8 cellular contexts compared by ENCODE assay signal in genomic region chrX:107628662-107629532, GRCh38. TPM values are rescaled to one million over a fixed set of nuclear protein-coding genes. Genes with fewer than 3 reads are reported as not detected.
A peak's percentile ranks its signal among the peaks of the same experiment; 100 is the strongest.
DNase-seq lines count a peak whose midpoint lies in the region; ATAC-seq, FAIRE-seq and TF ChIP-seq lines count a peak whose summit lies in the region.

No MANE protein-coding gene starts in this region.

- H3K36me3 ChIP-seq in HCT116 (ENCODE audit: control insufficient read depth in 1 of 2, insufficient read depth in 2 of 2, low read length in 2 of 2) = no peaks in the 10 kb centered on the region
- no peaks in the 10 kb centered on the region for H3K36me3 ChIP-seq in HepG2 (replicated peaks in 1 of 2; ENCODE audit: control insufficient read depth in 1 of 2, insufficient read depth in 2 of 2, low read length in 2 of 2)

- in situ Hi-C loops in GM13976 (cut with MboI; ENCODE audit: low sequenced_read_pairs, unreplicated experiment) = no loop called here
- in situ Hi-C loops in HepG2 (cut with HindIII; ENCODE audit: extremely low pct_ligation_motif_present, low pct_unique_long_range_greater_than_20kb) = no loop called here

- TF ChIP-seq CTCF in GM13976 (IDR thresholded peaks at IDR 0.05; ENCODE audit: borderline replicate concordance, control extremely low read depth, extremely low read depth, insufficient read depth, missing control alignments) (no peak), HCT116 (IDR thresholded peaks at IDR 0.05 in 2 of 3, conservative IDR thresholded peaks at IDR 0.05 in 1 of 3; ENCODE audit: borderline replicate concordance in 1 of 3, insufficient read depth in 1 of 3, low read depth in 2 of 3, low read length in 2 of 3) (no peak), VCaP (conservative IDR thresholded peaks at IDR 0.05) (no peak), HepG2 (CRISPR knock-in tag; IDR thresholded peaks at IDR 0.05) (no peak)

- H3K4me2 ChIP-seq in HCT116 (ENCODE audit: low read length) (peak overlapping the region; percentile 84), HepG2 (ENCODE audit: low read depth, low read length) (peak overlapping the region; percentile 77)

- no peaks in the 10 kb centered on the region for H3K27me3 ChIP-seq in HCT116 (ENCODE audit: insufficient read depth, low read length)
- no peaks in the 10 kb centered on the region; a peak in 1 of 5 replicates for H3K27me3 ChIP-seq in HepG2 (ENCODE audit: control insufficient read depth in 1 of 2, insufficient read depth in 2 of 2, low read length in 2 of 2)

- H3K9ac ChIP-seq in HCT116 (ENCODE audit: low read length) (peak overlapping the region; percentile 81), HepG2 (ENCODE audit: insufficient read depth, low read depth, low read length) (peak overlapping the region; percentile 77)

- H3K79me2 ChIP-seq in HCT116 (ENCODE audit: insufficient read depth, low read length) (peaks cover 48% of the 10 kb centered on the region), HepG2 (ENCODE audit: insufficient read depth, low read length) (peaks cover 40% of the 10 kb centered on the region)

- intact Hi-C loops in HCT116 (cut with micrococcal nuclease) = no loop called here
- intact Hi-C loops in HepG2 (cut with micrococcal nuclease; ENCODE audit: unreplicated experiment) = no loop called here

- peak; percentile 66 for ATAC-seq in HCT116
- ATAC-seq in HepG2 = peak; percentile 70
- no peak for ATAC-seq in GM18519 (IDR thresholded peaks at IDR 0.05; ENCODE audit: low FRiP score, unreplicated experiment)

- BruUV-seq in HCT116 (replicated peaks; lab: Mats Ljungman, UMichigan) = TSS peak; percentile 73
- TSS peak; percentile 72 for BruUV-seq in HepG2 (replicated peaks; lab: Mats Ljungman, UMichigan)

- TF ChIP-seq POLR2A in HCT116 (IDR thresholded peaks at IDR 0.05; ENCODE audit: borderline replicate concordance, extremely low read depth, insufficient read depth, insufficient read length) (no peak), HepG2 (IDR thresholded peaks at IDR 0.05; ENCODE audit: insufficient read depth in 1 of 2, low read depth in 2 of 2, low read length in 2 of 2) (peak in 1 of 2 experiments; percentile 24; a peak in 1 of 4 replicates)

- CTCF ChIA-PET in HCT116 (lab: Charles Lee) = interaction anchor here (0.8 kb wide), 1 partner anchor 731 kb away, joined by 3 read pairs; no protein-coding TSS in a partner anchor
- CTCF ChIA-PET in HepG2 (lab: Yijun Ruan, JAX; ENCODE audit: low intra/inter-chr PET ratio, low total read pairs) = no interaction called here

- H3K9me3 ChIP-seq in HCT116 (ENCODE audit: control insufficient read depth in 1 of 2, insufficient read depth in 1 of 2, low read depth in 1 of 2, low read length in 2 of 2) = no peaks in the 10 kb centered on the region
- no peaks in the 10 kb centered on the region for H3K9me3 ChIP-seq in HepG2 (ENCODE audit: low read length)

- 0% methylated on average over 8 of the region's 28 CpGs for WGBS in HepG2 (ENCODE audit: low lambda C conversion rate)

- TF ChIP-seq EP300 in HepG2 (IDR thresholded peaks at IDR 0.05; ENCODE audit: low read depth in 2 of 2, low read length in 2 of 2) = no peak
- TF ChIP-seq EP300 in HepG2 (CRISPR knock-in tag; IDR thresholded peaks at IDR 0.05; ENCODE audit: borderline replicate concordance) = no peak

- H4K20me1 ChIP-seq in HCT116 (ENCODE audit: insufficient read depth) = no peaks in the 10 kb centered on the region
- 0 out of 2 replicates have a peak, but pooled peaks cover 2% of the 10 kb centered on the region for H4K20me1 ChIP-seq in HepG2 (ENCODE audit: insufficient read depth, low read length)

- RAD21 ChIA-PET in HCT116 (lab: Charles Lee; ENCODE audit: low non-redundant PET in 1 of 2, low total read pairs in 2 of 2, uncharacterized antibody in 2 of 2, unreplicated experiment in 2 of 2) = interaction anchor here in 1 of 2 experiments (1.1 kb wide), 1 partner anchor 149 kb away, joined by 3 read pairs; the partner anchor contains the start of gene NCBP2L

- H3K9me2 ChIP-seq in HCT116 (ENCODE audit: insufficient read depth) = no peaks in the 10 kb centered on the region

- peak; percentile 12 for FAIRE-seq in HepG2 (lab: Jason Lieb, UNC)

- no peak overlapping the region for H2AFZ ChIP-seq in HCT116 (ENCODE audit: low read depth, low read length, poor library complexity, severe bottlenecking)
- H2AFZ ChIP-seq in HepG2 (ENCODE audit: low read length) = peak overlapping the region; percentile 15

- peak overlapping the region; percentile 56 for H3K27ac ChIP-seq in HCT116 (ENCODE audit: low read depth, low read length)
- H3K27ac ChIP-seq in VCaP = peak overlapping the region; percentile 31; the same call in 1 of the 2 replicates
- H3K27ac ChIP-seq in HepG2 (ENCODE audit: extremely low read length, insufficient read depth, low read length) = peak overlapping the region; percentile 74

- DNase-seq in GM13976 (ENCODE audit: low spot score) (peak; percentile 42), HCT116 (ENCODE audit: low read depth, low spot score) (no peak), NAMALWA (ENCODE audit: low spot score) (peak; percentile 86), cerebellum (ENCODE audit: low spot score) (peak; percentile 47), HepG2 (ENCODE audit: low spot score) (peak; percentile 25)
- peak; percentile 34 for DNase-seq in stimulated activated CD4-positive, alpha-beta T cell treated with anti-CD3 and anti-CD28 coated beads, Interleukin-4, amount 100 ng/mL, for 1 hour

- peaks cover 7 to 14% of the 10 kb centered on the region in 2 experiments for H3K4me1 ChIP-seq in HCT116 (ENCODE audit: control insufficient read depth in 1 of 2, insufficient read depth in 2 of 2, low read length in 2 of 2)
- peaks cover 30% of the 10 kb centered on the region for H3K4me1 ChIP-seq in HepG2 (ENCODE audit: insufficient read depth, low read length)

- H3K4me3 ChIP-seq in HCT116 (replicated peaks in 1 of 2; ENCODE audit: low read depth in 1 of 2, low read length in 2 of 2) = peak overlapping the region; percentile 76 to 78
- H3K4me3 ChIP-seq in HepG2 (replicated peaks in 1 of 3; ENCODE audit: insufficient read depth in 1 of 3, low read depth in 2 of 3, low read length in 3 of 3) = peak overlapping the region; percentile 63 to 82 (median 78)

- POLR2A ChIA-PET in HCT116 (lab: Charles Lee) = interaction anchor here (0.6 to 1.6 kb wide), 3 partner anchors 12 to 426 kb away, joined by 4 to 6 read pairs (median 4); no protein-coding TSS in a partner anchor
- POLR2A ChIA-PET in HepG2 (lab: Yijun Ruan, JAX) = interaction anchor here (0.9 to 1.7 kb wide), 4 partner anchors 25 to 697 kb away, joined by 3 to 5 read pairs (median 4); partner anchors contain the start of gene PSMD10

- TF ChIP-seq RAD21 in HCT116 (IDR thresholded peaks at IDR 0.05; ENCODE audit: low read depth) (no peak), HepG2 (CRISPR knock-in tag; IDR thresholded peaks at IDR 0.05) (no peak)

TF ChIP-seq in HCT116, 20 proteins besides CTCF, POLR2A, EP300 and RAD21:
- TF ChIP-seq ZFX (IDR thresholded peaks at IDR 0.05) (peak; percentile 35; the same call in 1 of the 2 replicates), SIN3A (IDR thresholded peaks at IDR 0.05; ENCODE audit: low read depth) (peak; percentile 11; the same call in 1 of the 2 replicates), MAX (IDR thresholded peaks at IDR 0.05) (peak; percentile 57; the same call in 1 of the 2 replicates), SP1 (IDR thresholded peaks at IDR 0.05; ENCODE audit: low read depth) (no peak), TCF7L2 (IDR thresholded peaks at IDR 0.05; ENCODE audit: borderline replicate concordance, extremely low read depth, insufficient read depth, insufficient read length) (no peak)

TF ChIP-seq in HepG2, 621 proteins besides CTCF, POLR2A, EP300 and RAD21 (continues in another document):
- TF ChIP-seq, protein P1, sequence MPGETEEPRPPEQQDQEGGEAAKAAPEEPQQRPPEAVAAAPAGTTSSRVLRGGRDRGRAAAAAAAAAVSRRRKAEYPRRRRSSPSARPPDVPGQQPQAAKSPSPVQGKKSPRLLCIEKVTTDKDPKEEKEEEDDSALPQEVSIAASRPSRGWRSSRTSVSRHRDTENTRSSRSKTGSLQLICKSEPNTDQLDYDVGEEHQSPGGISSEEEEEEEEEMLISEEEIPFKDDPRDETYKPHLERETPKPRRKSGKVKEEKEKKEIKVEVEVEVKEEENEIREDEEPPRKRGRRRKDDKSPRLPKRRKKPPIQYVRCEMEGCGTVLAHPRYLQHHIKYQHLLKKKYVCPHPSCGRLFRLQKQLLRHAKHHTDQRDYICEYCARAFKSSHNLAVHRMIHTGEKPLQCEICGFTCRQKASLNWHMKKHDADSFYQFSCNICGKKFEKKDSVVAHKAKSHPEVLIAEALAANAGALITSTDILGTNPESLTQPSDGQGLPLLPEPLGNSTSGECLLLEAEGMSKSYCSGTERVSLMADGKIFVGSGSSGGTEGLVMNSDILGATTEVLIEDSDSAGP (CRISPR knock-in tag; IDR thresholded peaks at IDR 0.05; ENCODE audit: borderline replicate concordance) = 0 out of 2 replicates have a peak, but pooled peaks have one; percentile 20
- TF ChIP-seq GABPB1 (CRISPR knock-in tag; IDR thresholded peaks at IDR 0.05) (0 out of 2 replicates have a peak, but pooled peaks have one; percentile 16), SAP130 (CRISPR knock-in tag; IDR thresholded peaks at IDR 0.05; ENCODE audit: low read depth) (peak; percentile 26; the same call in 1 of the 2 replicates)

RNA-seq across cellular contexts. Expression of gene PRPS1, which starts 0.6 kb away (rescaled TPM):
- total RNA-seq in HCT116 (2021; ENCODE audit: unreplicated experiment) (62.6 TPM), cerebellum (20.8 TPM), HepG2 (2016; rRNA removed; fragmentation: Illumina TruSeq; extraction: Trizol) (54.4 and 80.5 TPM in 2 replicates)
- polyA plus RNA-seq in HCT116 (2012) = 35.0 and 42.7 TPM in 2 replicates
- 9.9 and 13.0 TPM in 2 replicates for total RNA-seq in HepG2 (2016; cell fraction: cytosol; rRNA removed; fragmentation: Illumina TruSeq; extraction: Trizol; ENCODE audit: low read depth)
- total RNA-seq in HepG2 (2016; cell fraction: insoluble cytoplasmic fraction; rRNA removed; fragmentation: Illumina TruSeq; extraction: Trizol) = 52.3 and 82.1 TPM in 2 replicates
- total RNA-seq in HepG2 (2016; cell fraction: membrane; rRNA removed; fragmentation: Illumina TruSeq; extraction: Trizol) = 25.7 and 27.0 TPM in 2 replicates
- total RNA-seq in HepG2 (2016; cell fraction: nucleus; rRNA removed; fragmentation: Illumina TruSeq; extraction: Trizol) = 22.0 and 23.9 TPM in 2 replicates
- polyA plus RNA-seq in HepG2 (2011; rRNA removed) = 26.0 and 33.7 TPM in 2 replicates
- polyA plus RNA-seq in HepG2 (2011; cell fraction: cytosol; rRNA removed) = 23.3 and 28.8 TPM in 2 replicates
- 7.3 and 8.4 TPM in 2 replicates for polyA plus RNA-seq in HepG2 (2011; cell fraction: nucleus; rRNA removed)
- polyA plus RNA-seq in HepG2 (2012) = 25.1 and 35.9 TPM in 2 replicates
- polyA plus RNA-seq in HepG2 (2016; cell fraction: cytosol; fragmentation: Illumina TruSeq; extraction: Trizol; ENCODE audit: low read depth) = 11.3 and 12.7 TPM in 2 replicates
- polyA plus RNA-seq in HepG2 (2016; cell fraction: insoluble cytoplasmic fraction; fragmentation: Illumina TruSeq; extraction: Trizol; ENCODE audit: low read depth) = 89.6 and 95.5 TPM in 2 replicates
- 18.7 and 19.3 TPM in 2 replicates for polyA plus RNA-seq in HepG2 (2016; cell fraction: membrane; fragmentation: Illumina TruSeq; extraction: Trizol; ENCODE audit: low read depth)
- polyA plus RNA-seq in HepG2 (2016; cell fraction: nucleus; fragmentation: Illumina TruSeq; extraction: Trizol; ENCODE audit: insufficient read depth, low read depth) = 29.5 and 31.8 TPM in 2 replicates
- polyA minus RNA-seq in HepG2 (2011; rRNA and poly(A)+ RNA removed; ENCODE audit: low replicate concordance) = 34.8 and 117 TPM in 2 replicates
- polyA minus RNA-seq in HepG2 (2011; cell fraction: cytosol; rRNA and poly(A)+ RNA removed) = 20.4 and 21.6 TPM in 2 replicates
- polyA minus RNA-seq in HepG2 (2011; cell fraction: nucleus; rRNA and poly(A)+ RNA removed) = 13.6 and 17.8 TPM in 2 replicates
